39 cellular contexts compared by ENCODE assay signal in the genomic region with DNA sequence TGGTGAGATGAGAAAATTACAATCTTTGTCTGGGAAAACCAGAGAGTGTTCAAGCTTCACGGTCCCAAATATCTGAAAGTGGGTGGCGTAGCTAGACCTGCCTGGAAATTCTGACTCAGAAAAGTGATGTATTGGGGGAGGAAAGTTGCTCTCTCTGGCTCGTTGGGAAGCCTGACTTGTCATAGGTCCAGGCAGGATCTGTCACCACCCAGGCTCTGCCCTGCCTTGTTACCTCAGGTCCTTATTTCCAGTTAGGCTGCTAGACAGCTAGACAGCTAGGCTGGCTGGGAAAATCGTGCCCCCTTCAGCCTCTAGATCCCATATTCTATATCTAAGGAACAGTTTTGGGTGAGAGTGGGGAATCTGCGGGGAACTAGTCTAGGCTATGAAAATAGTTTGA. TPM values are rescaled to one million over a fixed set of nuclear protein-coding genes. Genes with fewer than 3 reads are reported as not detected.
"Had no signal": no experiment of that assay in that cellular context is flagged by ENCODE, and none has a peak within 500 bp of the region (broad histone marks: within the 10 kb centered on the region; RNA-seq: fewer than 3 reads in every experiment).

No MANE protein-coding gene starts in this region.

- H3K4me3 ChIP-seq: adrenal gland, body of pancreas, esophagus muscularis mucosa, gastroesophageal sphincter had no signal

- H3K4me3 Mint-ChIP-seq: activated B cell treated with CpG ODN at 0.5 μM for 24 hours; activated CD4-positive, alpha-beta memory T cell treated with anti-CD3 and anti-CD28 coated beads for 36 hours; activated CD4-positive, alpha-beta T cell treated with anti-CD3 and anti-CD28 coated beads for 36 hours; activated CD4-positive, alpha-beta T cell treated with anti-CD3 and anti-CD28 coated beads, Interleukin-2, amount 10 ng/mL, durations not matched to agents 24 days and 14 days; activated CD8-positive, alpha-beta memory T cell treated with anti-CD3 and anti-CD28 coated beads, Interleukin-2, amount 10 ng/mL, durations not matched to agents 7 days and 5 days; activated CD8-positive, alpha-beta T cell treated with anti-CD3 and anti-CD28 coated beads, Interleukin-2, amount 10 ng/mL, durations not matched to agents 7 days and 5 days; activated naive CD4-positive, alpha-beta T cell treated with anti-CD3 and anti-CD28 coated beads for 36 hours; activated naive CD4-positive, alpha-beta T cell treated with anti-CD3 and anti-CD28 coated beads, Interleukin-2, amount 50 U/mL, for 24 hours; activated naive CD8-positive, alpha-beta T cell treated with anti-CD3 and anti-CD28 coated beads for 36 hours; activated naive CD8-positive, alpha-beta T cell treated with anti-CD3 and anti-CD28 coated beads, Interleukin-2, amount 50 U/mL, for 24 hours; activated T-helper 1 cell treated with anti-CD3 and anti-CD28 coated beads, Interleukin-12 subunit alpha, Interleukin-12 subunit beta, Interleukin-2, Interleukin-4 antibody, amounts not matched to agents 30 ng/mL and 10 ng/mL and 1 ng/mL, durations not matched to agents 14 hours and 24 hours and 36 hours; T-helper 17 cell; T-helper 2 cell treated with Interferon-gamma antibody and Interleukin-4, amounts not matched to agents 5 μg/mL and 100 μg/mL, for 36 hours had no signal

- H3K36me3 Mint-ChIP-seq: activated CD4-positive, alpha-beta memory T cell treated with anti-CD3 and anti-CD28 coated beads for 36 hours; activated CD8-positive, alpha-beta memory T cell treated with anti-CD3 and anti-CD28 coated beads, Interleukin-2, amount 10 ng/mL, durations not matched to agents 7 days and 5 days; activated naive CD4-positive, alpha-beta T cell treated with anti-CD3 and anti-CD28 coated beads, Interleukin-2, amount 50 U/mL, for 24 hours; activated naive CD8-positive, alpha-beta T cell treated with anti-CD3 and anti-CD28 coated beads for 36 hours had no signal

- H3K27me3 ChIP-seq: adrenal gland, body of pancreas, esophagus muscularis mucosa, gastroesophageal sphincter had no signal

- FAIRE-seq: colon had no signal

- H3K27me3 Mint-ChIP-seq: activated B cell treated with CpG ODN at 0.5 μM for 24 hours; activated CD4-positive, alpha-beta memory T cell treated with anti-CD3 and anti-CD28 coated beads for 36 hours; activated CD4-positive, alpha-beta T cell treated with anti-CD3 and anti-CD28 coated beads for 36 hours; activated CD4-positive, alpha-beta T cell treated with anti-CD3 and anti-CD28 coated beads, Interleukin-2, amount 10 ng/mL, durations not matched to agents 24 days and 14 days; activated CD8-positive, alpha-beta memory T cell treated with anti-CD3 and anti-CD28 coated beads, Interleukin-2, amount 10 ng/mL, durations not matched to agents 7 days and 5 days; activated naive CD4-positive, alpha-beta T cell treated with anti-CD3 and anti-CD28 coated beads, Interleukin-2, amount 50 U/mL, for 24 hours; activated naive CD8-positive, alpha-beta T cell treated with anti-CD3 and anti-CD28 coated beads for 36 hours; activated naive CD8-positive, alpha-beta T cell treated with anti-CD3 and anti-CD28 coated beads, Interleukin-2, amount 50 U/mL, for 24 hours; T-helper 17 cell had no signal

- H3K27ac Mint-ChIP-seq: activated B cell treated with CpG ODN at 0.5 μM for 24 hours; activated CD4-positive, alpha-beta memory T cell treated with anti-CD3 and anti-CD28 coated beads for 36 hours; activated CD4-positive, alpha-beta T cell treated with anti-CD3 and anti-CD28 coated beads for 36 hours; activated CD4-positive, alpha-beta T cell treated with anti-CD3 and anti-CD28 coated beads, Interleukin-2, amount 10 ng/mL, durations not matched to agents 24 days and 14 days; activated CD8-positive, alpha-beta memory T cell treated with anti-CD3 and anti-CD28 coated beads, Interleukin-2, amount 10 ng/mL, durations not matched to agents 7 days and 5 days; activated CD8-positive, alpha-beta T cell treated with anti-CD3 and anti-CD28 coated beads, Interleukin-2, amount 10 ng/mL, durations not matched to agents 7 days and 5 days; activated naive CD4-positive, alpha-beta T cell treated with anti-CD3 and anti-CD28 coated beads for 36 hours; activated naive CD4-positive, alpha-beta T cell treated with anti-CD3 and anti-CD28 coated beads, Interleukin-2, amount 50 U/mL, for 24 hours; activated naive CD8-positive, alpha-beta T cell treated with anti-CD3 and anti-CD28 coated beads for 36 hours; activated naive CD8-positive, alpha-beta T cell treated with anti-CD3 and anti-CD28 coated beads, Interleukin-2, amount 50 U/mL, for 24 hours; activated T-helper 1 cell treated with anti-CD3 and anti-CD28 coated beads, Interleukin-12 subunit alpha, Interleukin-12 subunit beta, Interleukin-2, Interleukin-4 antibody, amounts not matched to agents 30 ng/mL and 10 ng/mL and 1 ng/mL, durations not matched to agents 14 hours and 24 hours and 36 hours; activated T-helper 2 cell treated with anti-CD3 and anti-CD28 coated beads, Interferon-gamma antibody, Interleukin-2, Interleukin-4, amounts not matched to agents 10 μg/mL and 5 μg/mL and 100 μg/mL, durations not matched to agents 14 hours and 24 hours and 36 hours; T-helper 17 cell; T-helper 2 cell treated with Interferon-gamma antibody and Interleukin-4, amounts not matched to agents 5 μg/mL and 100 μg/mL, for 36 hours had no signal

- H3K4me1 Mint-ChIP-seq: activated B cell treated with CpG ODN at 0.5 μM for 24 hours; activated CD4-positive, alpha-beta T cell treated with anti-CD3 and anti-CD28 coated beads for 36 hours; activated CD4-positive, alpha-beta T cell treated with anti-CD3 and anti-CD28 coated beads, Interleukin-2, amount 10 ng/mL, durations not matched to agents 24 days and 14 days; activated CD8-positive, alpha-beta memory T cell treated with anti-CD3 and anti-CD28 coated beads, Interleukin-2, amount 10 ng/mL, durations not matched to agents 7 days and 5 days; activated naive CD4-positive, alpha-beta T cell treated with anti-CD3 and anti-CD28 coated beads, Interleukin-2, amount 50 U/mL, for 24 hours; activated naive CD8-positive, alpha-beta T cell treated with anti-CD3 and anti-CD28 coated beads for 36 hours; activated naive CD8-positive, alpha-beta T cell treated with anti-CD3 and anti-CD28 coated beads, Interleukin-2, amount 50 U/mL, for 24 hours; T-helper 17 cell had no signal

- H3K9me3 ChIP-seq: adrenal gland, body of pancreas, esophagus muscularis mucosa, gastroesophageal sphincter had no signal

- H3K36me3 ChIP-seq: adrenal gland, esophagus muscularis mucosa, gastroesophageal sphincter, WERI-Rb-1 had no signal

- ATAC-seq: activated CD4-positive, alpha-beta T cell treated with anti-CD3 and anti-CD28 coated beads for 36 hours; activated CD4-positive, CD25-positive, alpha-beta regulatory T cell treated with anti-CD3 and anti-CD28 coated beads, Interleukin-2, amount 50 U/mL, for 24 hours; activated CD8-positive, alpha-beta memory T cell treated with anti-CD3 and anti-CD28 coated beads, Interleukin-2, amount 10 ng/mL, durations not matched to agents 7 days and 5 days; activated CD8-positive, alpha-beta T cell treated with anti-CD3 and anti-CD28 coated beads, Interleukin-2, amount 10 ng/mL, durations not matched to agents 7 days and 5 days; activated naive CD8-positive, alpha-beta T cell treated with anti-CD3 and anti-CD28 coated beads, Interleukin-2, amount 50 U/mL, for 24 hours; body of pancreas; gastroesophageal sphincter; T-helper 17 cell had no signal

- H3K27ac ChIP-seq: adrenal gland, body of pancreas, esophagus muscularis mucosa, gastroesophageal sphincter, WERI-Rb-1 had no signal

- DNase-seq: activated B cell treated with CpG ODN at 0.5 μM for 24 hours; activated CD4-positive, alpha-beta memory T cell treated with anti-CD3 and anti-CD28 coated beads for 36 hours; activated CD4-positive, alpha-beta T cell treated with anti-CD3 and anti-CD28 coated beads for 36 hours; activated CD4-positive, alpha-beta T cell treated with anti-CD3 and anti-CD28 coated beads, Interleukin-2, amount 10 ng/mL, durations not matched to agents 24 days and 14 days; activated CD8-positive, alpha-beta memory T cell treated with anti-CD3 and anti-CD28 coated beads, Interleukin-2, amount 10 ng/mL, durations not matched to agents 7 days and 5 days; activated CD8-positive, alpha-beta memory T cell treated with anti-CD3 and anti-CD28 coated beads, Interleukin-2, amount 50 U/mL, for 4 hours; activated CD8-positive, alpha-beta T cell treated with anti-CD3 and anti-CD28 coated beads, Interleukin-2, amount 10 ng/mL, durations not matched to agents 7 days and 5 days; activated effector memory CD4-positive, alpha-beta T cell treated with anti-CD3 and anti-CD28 coated beads, Interleukin-2, amount 50 U/mL, for 16 hours; activated naive CD4-positive, alpha-beta T cell treated with anti-CD3 and anti-CD28 coated beads for 36 hours; activated naive CD8-positive, alpha-beta T cell treated with anti-CD3 and anti-CD28 coated beads for 36 hours; activated naive CD8-positive, alpha-beta T cell treated with anti-CD3 and anti-CD28 coated beads, Interleukin-2, amount 50 U/mL, for 24 hours; activated T-cell treated with anti-CD3 and anti-CD28 coated beads, Interleukin-2, amount 50 U/mL, for 1 hour; activated T-cell treated with anti-CD3 and anti-CD28 coated beads, Interleukin-2, amount 50 U/mL, for 48 hours; adrenal gland; amygdala; aorta; body of pancreas; caudate nucleus; cortex of kidney; dermis blood vessel endothelial cell; effector CD8-positive, alpha-beta T cell; erythroblast; foreskin melanocyte; head of caudate nucleus; T-helper 1 cell; T-helper 17 cell; T1000; WERI-Rb-1 had no signal

- H3K4me1 ChIP-seq: adrenal gland, body of pancreas, esophagus muscularis mucosa, gastroesophageal sphincter had no signal

RNA-seq across cellular contexts. Expression of gene HCN1, which starts 41.0 kb away (rescaled TPM):
- total RNA-seq: activated B cell treated with CpG ODN at 0.5 μM for 24 hours; activated CD4-positive, alpha-beta memory T cell treated with anti-CD3 and anti-CD28 coated beads for 36 hours; activated CD4-positive, alpha-beta T cell treated with anti-CD3 and anti-CD28 coated beads for 36 hours; activated CD4-positive, alpha-beta T cell treated with anti-CD3 and anti-CD28 coated beads, Interleukin-2, amount 10 ng/mL, durations not matched to agents 24 days and 14 days; activated CD8-positive, alpha-beta memory T cell treated with anti-CD3 and anti-CD28 coated beads for 36 hours; activated CD8-positive, alpha-beta memory T cell treated with anti-CD3 and anti-CD28 coated beads, Interleukin-2, amount 10 ng/mL, durations not matched to agents 7 days and 5 days; activated CD8-positive, alpha-beta T cell treated with anti-CD3 and anti-CD28 coated beads, Interleukin-2, amount 10 ng/mL, durations not matched to agents 7 days and 5 days; activated naive CD4-positive, alpha-beta T cell treated with anti-CD3 and anti-CD28 coated beads for 36 hours; activated naive CD8-positive, alpha-beta T cell treated with anti-CD3 and anti-CD28 coated beads for 36 hours; activated T-helper 1 cell treated with anti-CD3 and anti-CD28 coated beads, Interleukin-12 subunit alpha, Interleukin-12 subunit beta, Interleukin-2, Interleukin-4 antibody, amounts not matched to agents 30 ng/mL and 10 ng/mL and 1 ng/mL, durations not matched to agents 14 hours and 24 hours and 36 hours; activated T-helper 2 cell treated with anti-CD3 and anti-CD28 coated beads, Interferon-gamma antibody, Interleukin-2, Interleukin-4, amounts not matched to agents 10 μg/mL and 5 μg/mL and 100 μg/mL, durations not matched to agents 14 hours and 24 hours and 36 hours; chondrocyte; dermis blood vessel endothelial cell; glomerular endothelial cell; T-helper 17 cell had no signal
- polyA plus RNA-seq: aorta had no signal
